In genomic region chr7:10934292-10934691, GRCh38 we compare ENCODE assay signal across 12 cellular contexts. TPM values are rescaled to one million over a fixed set of nuclear protein-coding genes. Genes with fewer than 3 reads are reported as not detected.
DNase-seq lines count a peak whose midpoint lies in the region; ATAC-seq and TF ChIP-seq lines count a peak whose summit lies in the region.
"Had no signal": no experiment of that assay in that cellular context is flagged by ENCODE, and none has a peak within 500 bp of the region (broad histone marks: within the 10 kb centered on the region; RNA-seq: fewer than 3 reads in every experiment).

No MANE protein-coding gene starts in this region.

- H3K4me1 Mint-ChIP-seq in CD4-positive, alpha-beta T cell (ENCODE audit: low read depth): peaks cover 27% of the 10 kb centered on the region

- no peaks in the 10 kb centered on the region for H3K27me3 Mint-ChIP-seq in CD4-positive, alpha-beta T cell
- H3K27me3 Mint-ChIP-seq: brain had no signal

- TF ChIP-seq CTCF in CD4-positive, alpha-beta T cell (IDR thresholded peaks at IDR 0.05): no peak
- TF ChIP-seq CTCF in fibroblast of villous mesenchyme (IDR thresholded peaks at IDR 0.05; ENCODE audit: insufficient read depth, low read depth, low read length) (no peak), smooth muscle cell (IDR thresholded peaks at IDR 0.05; ENCODE audit: borderline replicate concordance, insufficient read depth, poor library complexity, severe bottlenecking) (no peak)

- peaks cover 8% of the 10 kb centered on the region for H3K36me3 ChIP-seq in smooth muscle cell (ENCODE audit: low read depth)

- peaks cover 19% of the 10 kb centered on the region for H3F3A ChIP-seq in smooth muscle cell (ENCODE audit: low read depth)

- CTCF ChIA-PET in CD4-positive, alpha-beta T cell (lab: Charles Lee): no interaction called here

- no peak overlapping the region for H3K4me3 Mint-ChIP-seq in CD4-positive, alpha-beta T cell

- no peak overlapping the region for H2AFZ ChIP-seq in smooth muscle cell (ENCODE audit: low read depth)

- no peaks in the 10 kb centered on the region for H3K9me3 Mint-ChIP-seq in CD4-positive, alpha-beta T cell
- H3K9me3 Mint-ChIP-seq: brain had no signal

- H3K36me3 Mint-ChIP-seq in CD4-positive, alpha-beta T cell (ENCODE audit: low read depth): peaks cover 78% of the 10 kb centered on the region

- H3K9me3 ChIP-seq in CD4-positive, alpha-beta T cell (ENCODE audit: control insufficient read depth, low read length): no peaks in the 10 kb centered on the region
- H3K9me3 ChIP-seq in smooth muscle cell (replicated peaks; ENCODE audit: low read depth): no peaks in the 10 kb centered on the region
- H3K9me3 ChIP-seq: Caco-2, neutrophil had no signal

- peaks cover 20% of the 10 kb centered on the region for H3K4me1 ChIP-seq in smooth muscle cell (ENCODE audit: low read depth)

- H3K79me2 ChIP-seq in smooth muscle cell (ENCODE audit: low read depth): peaks cover 37% of the 10 kb centered on the region

- peak overlapping the region; percentile 45 for H3K4me2 ChIP-seq in smooth muscle cell

- no peaks in the 10 kb centered on the region for H3K27me3 ChIP-seq in CD4-positive, alpha-beta T cell (ENCODE audit: control insufficient read depth, insufficient read depth, low read length)
- no peaks in the 10 kb centered on the region for H3K27me3 ChIP-seq in smooth muscle cell (ENCODE audit: low read depth)
- H3K27me3 ChIP-seq: neutrophil had no signal

- H4K20me1 ChIP-seq in smooth muscle cell (ENCODE audit: low read depth): peaks cover 43% of the 10 kb centered on the region

- no peak for DNase-seq in CD4-positive, alpha-beta T cell
- DNase-seq in fibroblast of villous mesenchyme (ENCODE audit: low read depth) (peak; percentile 58), smooth muscle cell (lab: John Stamatoyannopoulos, UW; ENCODE audit: unreplicated experiment) (no peak), NCI-H1048 (lab: John Stamatoyannopoulos, UW) (no peak)
- no peak for DNase-seq in stimulated activated CD4-positive, alpha-beta T cell treated with anti-CD3 and anti-CD28 coated beads, Interleukin-4, amount 100 ng/mL, for 4 hours
- DNase-seq in activated CD4-positive, alpha-beta T cell treated with anti-CD3 and anti-CD28 coated beads, Interleukin-2, amount 50 U/mL, for 1 hour: no peak
- DNase-seq: Caco-2, NCI-H510A had no signal

- H3K27ac Mint-ChIP-seq in CD4-positive, alpha-beta T cell: peak overlapping the region; percentile 53

- POLR2A ChIA-PET in CD4-positive, alpha-beta T cell (lab: Charles Lee): no interaction called here

- H3K9ac ChIP-seq in smooth muscle cell (ENCODE audit: low read depth): no peak overlapping the region

- no peak overlapping the region for H3K27ac ChIP-seq in CD4-positive, alpha-beta T cell (ENCODE audit: low read depth, low read length)
- peak overlapping the region; percentile 39 for H3K27ac ChIP-seq in smooth muscle cell (ENCODE audit: low read depth)
- H3K27ac ChIP-seq: neutrophil had no signal

- ATAC-seq in CD4-positive, alpha-beta T cell (ENCODE audit: poor library complexity): no peak
- ATAC-seq in SK-N-SH treated with all-trans-retinoic acid at 6 μM for 48 hours: peak; percentile 77
- ATAC-seq in HG02884 (IDR thresholded peaks at IDR 0.05; ENCODE audit: unreplicated experiment): no peak

- H3K4me3 ChIP-seq in fibroblast of villous mesenchyme (ENCODE audit: low read depth, low read length) (no peak overlapping the region), smooth muscle cell (no peak overlapping the region)

- intact Hi-C loops in CD4-positive, alpha-beta T cell (cut with DNase I, micrococcal nuclease): no loop called here

TF ChIP-seq in SK-N-SH treated with all-trans-retinoic acid at 6 μM for 48 hours, 23 proteins besides CTCF, POLR2A, EP300 and RAD21:
- TF ChIP-seq SNAI2 (CRISPR knock-in tag; IDR thresholded peaks at IDR 0.05) (no peak), ESRRG (CRISPR knock-in tag; IDR thresholded peaks at IDR 0.05) (no peak), TOX (CRISPR knock-in tag; IDR thresholded peaks at IDR 0.05; ENCODE audit: borderline replicate concordance) (no peak), CSDC2 (CRISPR knock-in tag; IDR thresholded peaks at IDR 0.05) (no peak), PPARA (CRISPR knock-in tag; IDR thresholded peaks at IDR 0.05; ENCODE audit: borderline replicate concordance) (no peak), ZC3H10 (CRISPR knock-in tag; IDR thresholded peaks at IDR 0.05) (no peak), BACH2 (CRISPR knock-in tag; IDR thresholded peaks at IDR 0.05; ENCODE audit: borderline replicate concordance) (no peak), ZNF8 (CRISPR knock-in tag; IDR thresholded peaks at IDR 0.05) (no peak), ZFP30 (CRISPR knock-in tag; IDR thresholded peaks at IDR 0.05) (no peak), ZFP3 (CRISPR knock-in tag; IDR thresholded peaks at IDR 0.05) (no peak), OSR1 (CRISPR knock-in tag; IDR thresholded peaks at IDR 0.05) (no peak), GLIS3 (CRISPR knock-in tag; IDR thresholded peaks at IDR 0.05) (no peak)
- TF ChIP-seq, protein P1, sequence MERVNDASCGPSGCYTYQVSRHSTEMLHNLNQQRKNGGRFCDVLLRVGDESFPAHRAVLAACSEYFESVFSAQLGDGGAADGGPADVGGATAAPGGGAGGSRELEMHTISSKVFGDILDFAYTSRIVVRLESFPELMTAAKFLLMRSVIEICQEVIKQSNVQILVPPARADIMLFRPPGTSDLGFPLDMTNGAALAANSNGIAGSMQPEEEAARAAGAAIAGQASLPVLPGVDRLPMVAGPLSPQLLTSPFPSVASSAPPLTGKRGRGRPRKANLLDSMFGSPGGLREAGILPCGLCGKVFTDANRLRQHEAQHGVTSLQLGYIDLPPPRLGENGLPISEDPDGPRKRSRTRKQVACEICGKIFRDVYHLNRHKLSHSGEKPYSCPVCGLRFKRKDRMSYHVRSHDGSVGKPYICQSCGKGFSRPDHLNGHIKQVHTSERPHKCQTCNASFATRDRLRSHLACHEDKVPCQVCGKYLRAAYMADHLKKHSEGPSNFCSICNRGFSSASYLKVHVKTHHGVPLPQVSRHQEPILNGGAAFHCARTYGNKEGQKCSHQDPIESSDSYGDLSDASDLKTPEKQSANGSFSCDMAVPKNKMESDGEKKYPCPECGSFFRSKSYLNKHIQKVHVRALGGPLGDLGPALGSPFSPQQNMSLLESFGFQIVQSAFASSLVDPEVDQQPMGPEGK (CRISPR knock-in tag; IDR thresholded peaks at IDR 0.05; ENCODE audit: borderline replicate concordance): no peak
- TF ChIP-seq, protein P2, sequence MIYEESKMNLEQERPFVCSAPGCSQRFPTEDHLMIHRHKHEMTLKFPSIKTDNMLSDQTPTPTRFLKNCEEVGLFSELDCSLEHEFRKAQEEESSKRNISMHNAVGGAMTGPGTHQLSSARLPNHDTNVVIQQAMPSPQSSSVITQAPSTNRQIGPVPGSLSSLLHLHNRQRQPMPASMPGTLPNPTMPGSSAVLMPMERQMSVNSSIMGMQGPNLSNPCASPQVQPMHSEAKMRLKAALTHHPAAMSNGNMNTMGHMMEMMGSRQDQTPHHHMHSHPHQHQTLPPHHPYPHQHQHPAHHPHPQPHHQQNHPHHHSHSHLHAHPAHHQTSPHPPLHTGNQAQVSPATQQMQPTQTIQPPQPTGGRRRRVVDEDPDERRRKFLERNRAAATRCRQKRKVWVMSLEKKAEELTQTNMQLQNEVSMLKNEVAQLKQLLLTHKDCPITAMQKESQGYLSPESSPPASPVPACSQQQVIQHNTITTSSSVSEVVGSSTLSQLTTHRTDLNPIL (CRISPR knock-in tag; IDR thresholded peaks at IDR 0.05; ENCODE audit: low read depth): no peak
- TF ChIP-seq, protein P3, sequence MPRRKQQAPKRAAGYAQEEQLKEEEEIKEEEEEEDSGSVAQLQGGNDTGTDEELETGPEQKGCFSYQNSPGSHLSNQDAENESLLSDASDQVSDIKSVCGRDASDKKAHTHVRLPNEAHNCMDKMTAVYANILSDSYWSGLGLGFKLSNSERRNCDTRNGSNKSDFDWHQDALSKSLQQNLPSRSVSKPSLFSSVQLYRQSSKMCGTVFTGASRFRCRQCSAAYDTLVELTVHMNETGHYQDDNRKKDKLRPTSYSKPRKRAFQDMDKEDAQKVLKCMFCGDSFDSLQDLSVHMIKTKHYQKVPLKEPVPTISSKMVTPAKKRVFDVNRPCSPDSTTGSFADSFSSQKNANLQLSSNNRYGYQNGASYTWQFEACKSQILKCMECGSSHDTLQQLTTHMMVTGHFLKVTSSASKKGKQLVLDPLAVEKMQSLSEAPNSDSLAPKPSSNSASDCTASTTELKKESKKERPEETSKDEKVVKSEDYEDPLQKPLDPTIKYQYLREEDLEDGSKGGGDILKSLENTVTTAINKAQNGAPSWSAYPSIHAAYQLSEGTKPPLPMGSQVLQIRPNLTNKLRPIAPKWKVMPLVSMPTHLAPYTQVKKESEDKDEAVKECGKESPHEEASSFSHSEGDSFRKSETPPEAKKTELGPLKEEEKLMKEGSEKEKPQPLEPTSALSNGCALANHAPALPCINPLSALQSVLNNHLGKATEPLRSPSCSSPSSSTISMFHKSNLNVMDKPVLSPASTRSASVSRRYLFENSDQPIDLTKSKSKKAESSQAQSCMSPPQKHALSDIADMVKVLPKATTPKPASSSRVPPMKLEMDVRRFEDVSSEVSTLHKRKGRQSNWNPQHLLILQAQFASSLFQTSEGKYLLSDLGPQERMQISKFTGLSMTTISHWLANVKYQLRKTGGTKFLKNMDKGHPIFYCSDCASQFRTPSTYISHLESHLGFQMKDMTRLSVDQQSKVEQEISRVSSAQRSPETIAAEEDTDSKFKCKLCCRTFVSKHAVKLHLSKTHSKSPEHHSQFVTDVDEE (CRISPR knock-in tag; IDR thresholded peaks at IDR 0.05): no peak

RNA-seq across cellular contexts. Expression of gene PHF14, which starts 39.4 kb away (rescaled TPM):
- 10 to 100 TPM; 23.1 TPM for total RNA-seq in CD4-positive, alpha-beta T cell
- total RNA-seq in fibroblast of villous mesenchyme (22.5 and 29.0 TPM in 2 replicates), smooth muscle cell (29.2 and 39.6 TPM in 2 replicates)
- polyA plus RNA-seq in smooth muscle cell: 13.2 and 20.1 TPM in 2 replicates
